Comparison of ENCODE assay signal across 16 cellular contexts in the genomic region with DNA sequence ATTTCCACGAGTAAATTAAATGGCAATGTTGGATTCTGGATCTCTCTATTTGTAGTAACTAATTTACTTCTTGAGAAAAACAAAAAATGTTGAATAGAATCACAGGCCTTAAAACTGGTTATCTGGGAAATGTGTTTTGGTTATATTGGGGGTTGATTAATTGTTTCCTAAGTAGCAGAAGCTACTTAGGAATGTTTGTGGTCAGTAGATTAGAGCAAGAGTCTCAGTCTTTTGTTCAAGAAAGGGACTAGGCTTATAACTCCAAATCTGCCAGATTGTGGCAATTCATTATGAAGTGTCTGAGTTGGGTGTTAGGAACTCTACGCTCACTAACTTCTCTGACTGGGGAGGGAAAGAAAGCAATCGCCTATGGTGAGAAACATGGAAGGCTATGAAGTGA.
"Had no signal": no experiment of that assay in that cellular context is flagged by ENCODE, and none has a peak within 500 bp of the region (broad histone marks: within the 10 kb centered on the region; RNA-seq: fewer than 3 reads in every experiment).

No MANE protein-coding gene starts in this region.

- H3K36me3 Mint-ChIP-seq: immature natural killer cell had no signal

- ATAC-seq: activated CD4-positive, alpha-beta T cell treated with anti-CD3 and anti-CD28 coated beads for 36 hours; left cardiac atrium; naive thymus-derived CD8-positive, alpha-beta T cell; right cardiac atrium had no signal

- H3K4me1 Mint-ChIP-seq: activated CD4-positive, alpha-beta memory T cell treated with anti-CD3 and anti-CD28 coated beads, Interleukin-2, amount 10 ng/mL, durations not matched to agents 7 days and 5 days; activated CD4-positive, alpha-beta T cell treated with anti-CD3 and anti-CD28 coated beads for 36 hours; immature natural killer cell; naive thymus-derived CD8-positive, alpha-beta T cell had no signal

- H3K4me3 Mint-ChIP-seq: activated CD4-positive, alpha-beta memory T cell treated with anti-CD3 and anti-CD28 coated beads, Interleukin-2, amount 10 ng/mL, durations not matched to agents 7 days and 5 days; activated CD4-positive, alpha-beta T cell treated with anti-CD3 and anti-CD28 coated beads for 36 hours; immature natural killer cell; naive thymus-derived CD8-positive, alpha-beta T cell had no signal

- H3K4me3 ChIP-seq: ascending aorta, lung, smooth muscle cell had no signal

- H3K4me1 ChIP-seq: ascending aorta had no signal

- H3K27ac Mint-ChIP-seq: activated CD4-positive, alpha-beta memory T cell treated with anti-CD3 and anti-CD28 coated beads, Interleukin-2, amount 10 ng/mL, durations not matched to agents 7 days and 5 days; activated CD4-positive, alpha-beta T cell treated with anti-CD3 and anti-CD28 coated beads for 36 hours; immature natural killer cell had no signal

- H3K27me3 Mint-ChIP-seq: activated CD4-positive, alpha-beta memory T cell treated with anti-CD3 and anti-CD28 coated beads, Interleukin-2, amount 10 ng/mL, durations not matched to agents 7 days and 5 days had no signal

- H3K9me3 Mint-ChIP-seq: activated CD4-positive, alpha-beta memory T cell treated with anti-CD3 and anti-CD28 coated beads, Interleukin-2, amount 10 ng/mL, durations not matched to agents 7 days and 5 days had no signal

- H3K27ac ChIP-seq: ascending aorta, neutrophil, WERI-Rb-1 had no signal

- H3K27me3 ChIP-seq: ascending aorta, neutrophil had no signal

- H3K9me3 ChIP-seq: ascending aorta, neutrophil had no signal

- H3K36me3 ChIP-seq: ascending aorta, neutrophil, WERI-Rb-1 had no signal

- H3K4me2 ChIP-seq: smooth muscle cell had no signal

- DNase-seq: activated CD4-positive, alpha-beta memory T cell treated with anti-CD3 and anti-CD28 coated beads, Interleukin-2, amount 10 ng/mL, durations not matched to agents 7 days and 5 days; activated CD4-positive, alpha-beta T cell treated with anti-CD3 and anti-CD28 coated beads for 36 hours; activated CD8-positive, alpha-beta memory T cell treated with anti-CD3 and anti-CD28 coated beads, Interleukin-2, amount 50 U/mL, for 48 hours; central memory CD4-positive, alpha-beta T cell; effector memory CD4-positive, alpha-beta T cell; foreskin fibroblast; immature natural killer cell; left cardiac atrium; naive thymus-derived CD8-positive, alpha-beta T cell; right cardiac atrium; T-helper 9 cell; WERI-Rb-1 had no signal
